16 cellular contexts compared by ENCODE assay signal in genomic region chr10:126224967-126225671, GRCh38.
DNase-seq lines count a peak whose midpoint lies in the region; ATAC-seq and TF ChIP-seq lines count a peak whose summit lies in the region.
"Had no signal": no experiment of that assay in that cellular context is flagged by ENCODE, and none has a peak within 500 bp of the region (broad histone marks: within the 10 kb centered on the region; RNA-seq: fewer than 3 reads in every experiment).

No MANE protein-coding gene starts in this region.

- CTCF ChIA-PET in CD8-positive, alpha-beta T cell (lab: Charles Lee): no interaction called here

- no peak for DNase-seq in GM23338 (ENCODE audit: low spot score)
- no peak for DNase-seq in brain microvascular endothelial cell
- peak; percentile 33 for DNase-seq in kidney tubule cell (ENCODE audit: low spot score)
- peak; percentile 17 for DNase-seq in putamen (ENCODE audit: low spot score)
- DNase-seq in CD8-positive, alpha-beta T cell: no peak
- DNase-seq in NCI-H1105 (lab: John Stamatoyannopoulos, UW): no peak
- DNase-seq in dedifferentiated amniotic fluid mesenchymal stem cell (ENCODE audit: extremely low spot score): no peak
- DNase-seq: DND-41, GM23248, NCI-H1048, NCI-H2107, NCI-H226, NCI-H524 treated with DMSO at 0.1 percent for 48 hours had no signal

- H3K4me2 ChIP-seq in GM23338: no peak overlapping the region
- H3K4me2 ChIP-seq: BLaER1, KMS-11 had no signal

- no peaks in the 10 kb centered on the region for H3K27me3 ChIP-seq in GM23338 (ENCODE audit: insufficient read depth)
- H3K27me3 ChIP-seq in brain microvascular endothelial cell (replicated peaks): no peaks in the 10 kb centered on the region
- H3K27me3 ChIP-seq in CD8-positive, alpha-beta T cell (ENCODE audit: insufficient read depth, low read length): no peaks in the 10 kb centered on the region
- H3K27me3 ChIP-seq: BLaER1 had no signal

- peaks cover 8% of the 10 kb centered on the region; the same call in 1 of the 2 replicates for H3K9me2 ChIP-seq in GM23338 (ENCODE audit: insufficient read depth)

- no peaks in the 10 kb centered on the region for H3K9me3 Mint-ChIP-seq in GM23338
- no peaks in the 10 kb centered on the region for H3K9me3 Mint-ChIP-seq in CD8-positive, alpha-beta T cell

- H3K9me3 ChIP-seq in CD8-positive, alpha-beta T cell (ENCODE audit: low read length): no peaks in the 10 kb centered on the region
- H3K9me3 ChIP-seq: BLaER1 had no signal

- POLR2A ChIA-PET in CD8-positive, alpha-beta T cell (lab: Charles Lee): no interaction called here

- in situ Hi-C loops in brain microvascular endothelial cell (cut with HindIII; ENCODE audit: low pct_ligation_motif_present, low sequenced_read_pairs): no loop called here

- H4K20me1 ChIP-seq in GM23338 (replicated peaks; ENCODE audit: insufficient read depth): no peaks in the 10 kb centered on the region
- H4K20me1 ChIP-seq: BLaER1 had no signal

- H3K4me1 ChIP-seq in GM23338 (ENCODE audit: insufficient read depth): no peaks in the 10 kb centered on the region
- no peaks in the 10 kb centered on the region for H3K4me1 ChIP-seq in CD8-positive, alpha-beta T cell (ENCODE audit: insufficient read depth, low read length)

- H3K27me3 Mint-ChIP-seq in GM23338 (ENCODE audit: insufficient read depth, low read depth, poor library complexity): no peaks in the 10 kb centered on the region
- no peaks in the 10 kb centered on the region for H3K27me3 Mint-ChIP-seq in CD8-positive, alpha-beta T cell (ENCODE audit: low read depth)

- H3K4me3 ChIP-seq in GM23338: no peak overlapping the region
- no peak overlapping the region for H3K4me3 ChIP-seq in brain microvascular endothelial cell (ENCODE audit: low read depth, low read length)
- no peak overlapping the region for H3K4me3 ChIP-seq in CD8-positive, alpha-beta T cell (ENCODE audit: low read depth, low read length)
- H3K4me3 ChIP-seq: BLaER1, GM12878, GM23248 had no signal

- peaks cover 16% of the 10 kb centered on the region; the same call in 2 of the 3 replicates for H3K4me1 Mint-ChIP-seq in GM23338
- no peaks in the 10 kb centered on the region for H3K4me1 Mint-ChIP-seq in CD8-positive, alpha-beta T cell (ENCODE audit: low read depth)

- H3F3A ChIP-seq in GM23338 (replicated peaks; ENCODE audit: low read depth): no peaks in the 10 kb centered on the region

- H3K79me2 ChIP-seq in GM23338 (replicated peaks; ENCODE audit: insufficient read depth): no peaks in the 10 kb centered on the region

- TF ChIP-seq CTCF in GM23338 (conservative IDR thresholded peaks at IDR 0.05; ENCODE audit: low read depth in 2 of 2): no peak
- TF ChIP-seq CTCF in brain microvascular endothelial cell (IDR thresholded peaks at IDR 0.05; ENCODE audit: low read depth, low read length, missing control alignments): no peak
- TF ChIP-seq CTCF in CD8-positive, alpha-beta T cell (IDR thresholded peaks at IDR 0.05): no peak

- ATAC-seq in GM23338: no peak; the same call in 2 of the 3 replicates
- ATAC-seq in CD8-positive, alpha-beta T cell: no peak
- ATAC-seq: GM12878 had no signal

- no peak overlapping the region for H3K27ac Mint-ChIP-seq in GM23338
- H3K27ac Mint-ChIP-seq in CD8-positive, alpha-beta T cell: no peak overlapping the region

- intact Hi-C loops in CD8-positive, alpha-beta T cell (cut with DNase I, micrococcal nuclease): no loop called here

- 0 out of 2 replicates have a peak overlapping the region, but pooled peaks have one; percentile 38 for H2AFZ ChIP-seq in GM23338
- H2AFZ ChIP-seq: GM23248 had no signal

- H3K36me3 Mint-ChIP-seq in GM23338 (ENCODE audit: low read depth): no peaks in the 10 kb centered on the region
- no peaks in the 10 kb centered on the region for H3K36me3 Mint-ChIP-seq in CD8-positive, alpha-beta T cell

- H3K27ac ChIP-seq in GM23338 (ENCODE audit: low read depth): no peak overlapping the region
- peak overlapping the region; percentile 5 for H3K27ac ChIP-seq in brain microvascular endothelial cell
- H3K27ac ChIP-seq in CD8-positive, alpha-beta T cell (ENCODE audit: low read depth, low read length): no peak overlapping the region
- H3K27ac ChIP-seq: BLaER1, GM23248, KMS-11 had no signal

- H3K36me3 ChIP-seq in GM23338 (ENCODE audit: insufficient read depth) (no peaks in the 10 kb centered on the region), brain microvascular endothelial cell (replicated peaks) (no peaks in the 10 kb centered on the region)
- H3K36me3 ChIP-seq in CD8-positive, alpha-beta T cell (ENCODE audit: insufficient read depth, low read length): no peaks in the 10 kb centered on the region
- H3K36me3 ChIP-seq: BLaER1 had no signal

- H3K4me3 Mint-ChIP-seq in GM23338: no peak overlapping the region
- H3K4me3 Mint-ChIP-seq in CD8-positive, alpha-beta T cell: no peak overlapping the region

TF ChIP-seq in GM23338, 12 proteins besides CTCF, POLR2A, EP300 and RAD21 (continues in another document):
- no peak for TF ChIP-seq REST (IDR thresholded peaks at IDR 0.05; ENCODE audit: unreplicated experiment)
- TF ChIP-seq POLR2AphosphoS5 (IDR thresholded peaks at IDR 0.05; ENCODE audit: low read depth): no peak
- no peak for TF ChIP-seq EZH2 (IDR thresholded peaks at IDR 0.05; ENCODE audit: low read depth, unreplicated experiment)
- no peak for TF ChIP-seq ZNF114 (CRISPR knock-in tag; IDR thresholded peaks at IDR 0.05)

Comparison
In these comparisons a context has a peak if more than half of its experiments do, and no peak if none do; other contexts are left out.
1. DNase-seq: peak in kidney tubule cell (single experiment) and putamen (single experiment); none in GM23338 (single experiment), brain microvascular endothelial cell (single experiment), CD8-positive, alpha-beta T cell (0 of 7), NCI-H1105 (single experiment) and dedifferentiated amniotic fluid mesenchymal stem cell (single experiment).